Comparison of ENCODE assay signal across 8 cellular contexts in genomic region chr13:42405665-42406390, GRCh38.
DNase-seq lines count a peak whose midpoint lies in the region; ATAC-seq, FAIRE-seq and TF ChIP-seq lines count a peak whose summit lies in the region.

No MANE protein-coding gene starts in this region.

- peak; percentile 81 for DNase-seq in activated CD4-positive, alpha-beta T cell treated with anti-CD3 and anti-CD28 coated beads, Interleukin-2, amount 10 ng/mL, durations not matched to agents 24 days and 14 days
- DNase-seq in keratinocyte (ENCODE audit: low read depth, low spot score) = no peak
- DNase-seq in endodermal cell = no peak
- DNase-seq in OCI-M1 (lab: John Stamatoyannopoulos, UW) = no peak
- DNase-seq in superior temporal gyrus (ENCODE audit: extremely low spot score) = no peak
- DNase-seq in middle frontal gyrus (ENCODE audit: extremely low spot score, low spot score) = no peak

- H3K4me2 ChIP-seq in keratinocyte (ENCODE audit: control insufficient read depth, extremely low read depth, insufficient read depth, low read depth, low read length) = peak overlapping the region; percentile 72

- H4K20me1 ChIP-seq in keratinocyte (ENCODE audit: control insufficient read depth, extremely low read depth, insufficient read depth, low read length) = no peaks in the 10 kb centered on the region

- WGBS in endodermal cell (ENCODE audit: insufficient coverage in 1 of 2, insufficient read length in 1 of 2), 2 experiments = 94 to 95% methylated on average over 9 of the region's 9 CpGs

- H3K4me3 ChIP-seq in keratinocyte (ENCODE audit: control insufficient read depth in 2 of 3, extremely low read depth in 1 of 3, insufficient read depth in 2 of 3, low read depth in 1 of 3, low read length in 3 of 3) (no peak overlapping the region), endodermal cell (ENCODE audit: low read length) (no peak overlapping the region)

- no peaks in the 10 kb centered on the region for H3K9me1 ChIP-seq in keratinocyte (ENCODE audit: control insufficient read depth, extremely low read depth, insufficient read depth, low read length)

- peak overlapping the region; percentile 51 for H3K4me3 Mint-ChIP-seq in activated CD4-positive, alpha-beta T cell treated with anti-CD3 and anti-CD28 coated beads, Interleukin-2, amount 10 ng/mL, durations not matched to agents 24 days and 14 days
- no peak overlapping the region for H3K4me3 Mint-ChIP-seq in endodermal cell

- dilution Hi-C loops in keratinocyte (cut with MboI; ENCODE audit: extremely low pct_ligation_motif_present, low sequenced_read_pairs) = no loop called here

- H3K27me3 Mint-ChIP-seq in activated CD4-positive, alpha-beta T cell treated with anti-CD3 and anti-CD28 coated beads, Interleukin-2, amount 10 ng/mL, durations not matched to agents 24 days and 14 days = no peaks in the 10 kb centered on the region
- peaks cover under 1% of the 10 kb centered on the region for H3K27me3 Mint-ChIP-seq in endodermal cell (ENCODE audit: insufficient read depth)

- intact Hi-C loops in activated CD4-positive, alpha-beta T cell treated with anti-CD3 and anti-CD28 coated beads, Interleukin-2, amount 10 ng/mL, durations not matched to agents 24 days and 14 days (cut with micrococcal nuclease) = loop anchor here (1.0 to 5.0 kb wide), 9 partner anchors 9 to 171 kb away; no protein-coding TSS in a partner anchor

- H3K79me2 ChIP-seq in keratinocyte (ENCODE audit: control insufficient read depth, insufficient read depth, low read length) = no peaks in the 10 kb centered on the region

- H3K4me1 ChIP-seq in keratinocyte (ENCODE audit: control insufficient read depth, extremely low read depth, insufficient read depth, low read length) (peaks cover 11% of the 10 kb centered on the region), endodermal cell (ENCODE audit: control insufficient read depth, insufficient read depth, low read length) (no peaks in the 10 kb centered on the region)

- H3K27ac ChIP-seq in keratinocyte (ENCODE audit: control insufficient read depth, insufficient read depth, low read length) (peak overlapping the region; percentile 31), endodermal cell (ENCODE audit: low read depth, low read length) (no peak overlapping the region)

- peaks cover 10% of the 10 kb centered on the region for H3K9me3 Mint-ChIP-seq in activated CD4-positive, alpha-beta T cell treated with anti-CD3 and anti-CD28 coated beads, Interleukin-2, amount 10 ng/mL, durations not matched to agents 24 days and 14 days
- no peaks in the 10 kb centered on the region for H3K9me3 Mint-ChIP-seq in endodermal cell

- ATAC-seq in GM18861 (IDR thresholded peaks at IDR 0.05; ENCODE audit: unreplicated experiment) (peak; percentile 65), HG02884 (IDR thresholded peaks at IDR 0.05; ENCODE audit: unreplicated experiment) (peak; percentile 77)

- peak; percentile 75 for FAIRE-seq in keratinocyte (lab: Jason Lieb, UNC)

- peak overlapping the region; percentile 50 for H2AFZ ChIP-seq in keratinocyte (ENCODE audit: control insufficient read depth, low read length)

- H3K4me1 Mint-ChIP-seq in activated CD4-positive, alpha-beta T cell treated with anti-CD3 and anti-CD28 coated beads, Interleukin-2, amount 10 ng/mL, durations not matched to agents 24 days and 14 days = peaks cover 58% of the 10 kb centered on the region
- H3K4me1 Mint-ChIP-seq in endodermal cell = peaks cover 5% of the 10 kb centered on the region

- H3K27ac Mint-ChIP-seq in activated CD4-positive, alpha-beta T cell treated with anti-CD3 and anti-CD28 coated beads, Interleukin-2, amount 10 ng/mL, durations not matched to agents 24 days and 14 days = peak overlapping the region; percentile 95
- no peak overlapping the region for H3K27ac Mint-ChIP-seq in endodermal cell

- TF ChIP-seq CTCF in keratinocyte (optimal IDR thresholded peaks at IDR 0.05 in 1 of 3, IDR thresholded peaks at IDR 0.05 in 1 of 3, conservative IDR thresholded peaks at IDR 0.05 in 1 of 3; ENCODE audit: extremely low read depth in 1 of 3, insufficient read depth in 2 of 3, low read length in 3 of 3) (no peak), endodermal cell (conservative IDR thresholded peaks at IDR 0.05) (no peak)

- H3K27me3 ChIP-seq in keratinocyte (ENCODE audit: control insufficient read depth, extremely low read depth, insufficient read depth, low read length) (no peaks in the 10 kb centered on the region), endodermal cell (ENCODE audit: control insufficient read depth, insufficient read depth, low read length, poor library complexity, severe bottlenecking) (no peaks in the 10 kb centered on the region)

- H3K9ac ChIP-seq in keratinocyte (ENCODE audit: control insufficient read depth, extremely low read depth, insufficient read depth, low read length) (no peak overlapping the region), endodermal cell (ENCODE audit: extremely low read depth, low read length, poor library complexity, severe bottlenecking) (no peak overlapping the region)

- H3K36me3 ChIP-seq in keratinocyte (ENCODE audit: control insufficient read depth in 2 of 2, extremely low read depth in 1 of 2, insufficient read depth in 2 of 2, low read length in 2 of 2) (no peaks in the 10 kb centered on the region), endodermal cell (ENCODE audit: control insufficient read depth, insufficient read depth, low read length) (no peaks in the 10 kb centered on the region)

- H3K36me3 Mint-ChIP-seq in activated CD4-positive, alpha-beta T cell treated with anti-CD3 and anti-CD28 coated beads, Interleukin-2, amount 10 ng/mL, durations not matched to agents 24 days and 14 days (ENCODE audit: low read depth) = peaks cover 54% of the 10 kb centered on the region
- no peaks in the 10 kb centered on the region for H3K36me3 Mint-ChIP-seq in endodermal cell (ENCODE audit: low read depth)

- no peaks in the 10 kb centered on the region for H3K9me3 ChIP-seq in keratinocyte (ENCODE audit: control insufficient read depth, low read depth, low read length)
- no peaks in the 10 kb centered on the region for H3K9me3 ChIP-seq in endodermal cell (ENCODE audit: control insufficient read depth, low read length)
